In genomic region chr4:147730333-147730732, GRCh38 we compare ENCODE assay signal across 1 cellular context.
TF ChIP-seq lines count a peak whose summit lies in the region.

No MANE protein-coding gene starts in this region.

TF ChIP-seq in HepG2, 621 proteins besides CTCF, POLR2A, EP300 and RAD21:
- TF ChIP-seq, protein P1, sequence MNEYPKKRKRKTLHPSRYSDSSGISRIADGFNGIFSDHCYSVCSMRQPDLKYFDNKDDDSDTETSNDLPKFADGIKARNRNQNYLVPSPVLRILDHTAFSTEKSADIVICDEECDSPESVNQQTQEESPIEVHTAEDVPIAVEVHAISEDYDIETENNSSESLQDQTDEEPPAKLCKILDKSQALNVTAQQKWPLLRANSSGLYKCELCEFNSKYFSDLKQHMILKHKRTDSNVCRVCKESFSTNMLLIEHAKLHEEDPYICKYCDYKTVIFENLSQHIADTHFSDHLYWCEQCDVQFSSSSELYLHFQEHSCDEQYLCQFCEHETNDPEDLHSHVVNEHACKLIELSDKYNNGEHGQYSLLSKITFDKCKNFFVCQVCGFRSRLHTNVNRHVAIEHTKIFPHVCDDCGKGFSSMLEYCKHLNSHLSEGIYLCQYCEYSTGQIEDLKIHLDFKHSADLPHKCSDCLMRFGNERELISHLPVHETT (CRISPR knock-in tag; conservative IDR thresholded peaks at IDR 0.05) = no peak
- no peak for TF ChIP-seq ZNF740 (CRISPR knock-in tag; IDR thresholded peaks at IDR 0.05)
- no peak for TF ChIP-seq TEAD2 (CRISPR knock-in tag; IDR thresholded peaks at IDR 0.05)
- no peak for TF ChIP-seq CREB1 (IDR thresholded peaks at IDR 0.05)
- no peak for TF ChIP-seq CREB1 (CRISPR knock-in tag; IDR thresholded peaks at IDR 0.05)
- no peak for TF ChIP-seq ZNF124 (CRISPR knock-in tag; IDR thresholded peaks at IDR 0.05)
- no peak for TF ChIP-seq NFE2 (CRISPR knock-in tag; IDR thresholded peaks at IDR 0.05)
- TF ChIP-seq SP140L (CRISPR knock-in tag; IDR thresholded peaks at IDR 0.05; ENCODE audit: borderline replicate concordance) = no peak
- TF ChIP-seq ZKSCAN8 (CRISPR knock-in tag; IDR thresholded peaks at IDR 0.05; ENCODE audit: borderline replicate concordance) = no peak
- TF ChIP-seq ARNT (IDR thresholded peaks at IDR 0.05) = no peak
- no peak for TF ChIP-seq ZNF280D (CRISPR knock-in tag; IDR thresholded peaks at IDR 0.05)
- TF ChIP-seq TARDBP (CRISPR knock-in tag; IDR thresholded peaks at IDR 0.05) = no peak
- no peak for TF ChIP-seq NCOA5 (CRISPR knock-in tag; IDR thresholded peaks at IDR 0.05)
- no peak for TF ChIP-seq ZNF468 (CRISPR knock-in tag; IDR thresholded peaks at IDR 0.05)
- TF ChIP-seq ATAD3A (CRISPR knock-in tag; IDR thresholded peaks at IDR 0.05) = no peak
- TF ChIP-seq ZC3H13 (CRISPR knock-in tag; IDR thresholded peaks at IDR 0.05) = no peak
- no peak for TF ChIP-seq YY1 (IDR thresholded peaks at IDR 0.05; ENCODE audit: insufficient read depth, insufficient replicate concordance, low read depth, low read length)
